ENCODE assay signal across 22 cellular contexts in the genomic region with DNA sequence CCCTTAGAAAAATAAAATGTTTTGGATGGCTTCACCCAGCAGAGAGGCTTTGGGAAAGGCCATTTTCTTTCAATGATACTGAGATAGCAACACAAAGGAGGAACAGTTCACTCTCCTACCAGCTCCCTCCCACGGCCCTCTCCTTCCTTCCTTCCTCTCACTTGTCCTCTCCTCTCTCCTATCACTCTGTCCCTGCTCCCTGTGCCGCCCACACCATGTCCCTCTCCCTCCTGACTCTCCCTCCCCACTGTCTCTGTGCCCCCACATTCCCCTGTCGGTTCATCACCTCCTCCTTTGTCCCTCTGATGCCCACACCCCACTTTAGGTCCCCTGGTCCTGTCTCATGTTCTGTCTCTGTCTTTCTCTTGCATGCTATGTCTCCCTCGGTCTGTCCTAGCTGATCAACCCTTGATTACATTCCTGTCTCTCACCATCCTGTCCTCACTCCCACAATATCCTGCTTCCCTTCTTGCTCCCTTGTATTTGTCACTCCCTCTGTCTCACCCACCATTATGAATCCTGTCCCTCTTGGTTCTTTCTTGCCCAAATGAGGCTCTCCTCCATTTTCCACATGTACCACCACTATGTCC. TPM values are rescaled to one million over a fixed set of nuclear protein-coding genes. Genes with fewer than 3 reads are reported as not detected.
DNase-seq lines count a peak whose midpoint lies in the region; ATAC-seq, FAIRE-seq and TF ChIP-seq lines count a peak whose summit lies in the region.
"Had no signal": no experiment of that assay in that cellular context is flagged by ENCODE, and none has a peak within 500 bp of the region (broad histone marks: within the 10 kb centered on the region; RNA-seq: fewer than 3 reads in every experiment).

No MANE protein-coding gene starts in this region.

- intact Hi-C loops in CD8-positive, alpha-beta T cell (cut with DNase I, micrococcal nuclease) = no loop called here
- intact Hi-C loops in naive thymus-derived CD4-positive, alpha-beta T cell (cut with micrococcal nuclease) = no loop called here

- no peak overlapping the region for H3K4me3 ChIP-seq in CD8-positive, alpha-beta T cell (ENCODE audit: low read depth, low read length)
- no peak overlapping the region for H3K4me3 ChIP-seq in naive thymus-derived CD4-positive, alpha-beta T cell (ENCODE audit: low read length)
- no peak overlapping the region for H3K4me3 ChIP-seq in suprapubic skin
- H3K4me3 ChIP-seq: colonic mucosa, left lung, SJSA1, smooth muscle cell had no signal

- CTCF ChIA-PET in CD8-positive, alpha-beta T cell (lab: Charles Lee) = no interaction called here
- CTCF ChIA-PET in naive thymus-derived CD4-positive, alpha-beta T cell (lab: Charles Lee) = no interaction called here

- no peaks in the 10 kb centered on the region for H3K27me3 Mint-ChIP-seq in CD8-positive, alpha-beta T cell (ENCODE audit: low read depth)
- no peaks in the 10 kb centered on the region for H3K27me3 Mint-ChIP-seq in activated naive CD8-positive, alpha-beta T cell treated with anti-CD3 and anti-CD28 coated beads, Interleukin-2, amount 10 ng/mL, durations not matched to agents 7 days and 5 days
- H3K27me3 Mint-ChIP-seq in naive thymus-derived CD4-positive, alpha-beta T cell = no peaks in the 10 kb centered on the region
- H3K27me3 Mint-ChIP-seq: B cell had no signal

- no peaks in the 10 kb centered on the region for H3K4me1 ChIP-seq in CD8-positive, alpha-beta T cell (ENCODE audit: insufficient read depth, low read length)
- no peaks in the 10 kb centered on the region for H3K4me1 ChIP-seq in naive thymus-derived CD4-positive, alpha-beta T cell (ENCODE audit: control insufficient read depth in 2 of 2, insufficient read depth in 2 of 2, low read length in 2 of 2)
- peaks cover 29% of the 10 kb centered on the region for H3K4me1 ChIP-seq in suprapubic skin
- H3K4me1 ChIP-seq: colonic mucosa, left lung, SJSA1 had no signal

- DNase-seq in CD8-positive, alpha-beta T cell = no peak
- DNase-seq in HTR-8/SVneo (ENCODE audit: insufficient read length, low spot score) = no peak
- no peak for DNase-seq in activated naive CD8-positive, alpha-beta T cell treated with anti-CD3 and anti-CD28 coated beads, Interleukin-2, amount 10 ng/mL, durations not matched to agents 7 days and 5 days
- DNase-seq in naive thymus-derived CD4-positive, alpha-beta T cell = no peak
- DNase-seq in suprapubic skin (ENCODE audit: low spot score in 2 of 2) = no peak
- DNase-seq in LoVo (ENCODE audit: low spot score) = no peak
- DNase-seq: activated CD4-positive, alpha-beta T cell treated with anti-CD3 and anti-CD28 coated beads, Interleukin-2, amount 50 U/mL, for 48 hours; colonic mucosa; DMS 273 treated with DMSO at 0.1 percent for 48 hours; left lung; MV-4-11; NCI-H2107; NCI-H526 treated with DMSO at 0.1 percent for 48 hours; OCI-M1; trophoblast cell had no signal

- TF ChIP-seq EP300 in suprapubic skin (IDR thresholded peaks at IDR 0.05) = no peak

- peak overlapping the region; percentile 74 for H3K27ac Mint-ChIP-seq in CD8-positive, alpha-beta T cell
- peak overlapping the region; percentile 8 for H3K27ac Mint-ChIP-seq in activated naive CD8-positive, alpha-beta T cell treated with anti-CD3 and anti-CD28 coated beads, Interleukin-2, amount 10 ng/mL, durations not matched to agents 7 days and 5 days
- H3K27ac Mint-ChIP-seq in naive thymus-derived CD4-positive, alpha-beta T cell = peak overlapping the region in 7 of 9 donors; percentile 38 to 81 (median 51)
- H3K27ac Mint-ChIP-seq: activated T-helper 2 cell treated with anti-CD3 and anti-CD28 coated beads, Interferon-gamma antibody, Interleukin-2, Interleukin-4, amounts not matched to agents 10 μg/mL and 5 μg/mL and 100 μg/mL, durations not matched to agents 14 hours and 24 hours and 36 hours; B cell had no signal

- H3K4me1 Mint-ChIP-seq in CD8-positive, alpha-beta T cell (ENCODE audit: low read depth) = no peaks in the 10 kb centered on the region
- peaks cover 3% of the 10 kb centered on the region for H3K4me1 Mint-ChIP-seq in activated naive CD8-positive, alpha-beta T cell treated with anti-CD3 and anti-CD28 coated beads, Interleukin-2, amount 10 ng/mL, durations not matched to agents 7 days and 5 days
- peaks cover 0 to 19% (median 0%) of the 10 kb centered on the region in 7 donors for H3K4me1 Mint-ChIP-seq in naive thymus-derived CD4-positive, alpha-beta T cell
- H3K4me1 Mint-ChIP-seq: B cell had no signal

- H3K4me3 Mint-ChIP-seq in CD8-positive, alpha-beta T cell = no peak overlapping the region
- no peak overlapping the region for H3K4me3 Mint-ChIP-seq in activated naive CD8-positive, alpha-beta T cell treated with anti-CD3 and anti-CD28 coated beads, Interleukin-2, amount 10 ng/mL, durations not matched to agents 7 days and 5 days
- no peak overlapping the region for H3K4me3 Mint-ChIP-seq in naive thymus-derived CD4-positive, alpha-beta T cell
- H3K4me3 Mint-ChIP-seq: B cell had no signal

- 82% methylated on average over 4 of the region's 4 CpGs for WGBS in suprapubic skin

- POLR2A ChIA-PET in CD8-positive, alpha-beta T cell (lab: Charles Lee) = interaction anchor here (0.6 to 1.6 kb wide), 2 partner anchors 12 to 30 kb away, joined by 3 to 5 read pairs; partner anchors contain the start of gene ELMO2
- POLR2A ChIA-PET in activated naive CD8-positive, alpha-beta T cell treated with anti-CD3 and anti-CD28 coated beads, Interleukin-2, amount 10 ng/mL, durations not matched to agents 7 days and 5 days (lab: Charles Lee) = no interaction called here
- POLR2A ChIA-PET in naive thymus-derived CD4-positive, alpha-beta T cell (lab: Charles Lee) = interaction anchor here (1.7 to 7.7 kb wide), 2 partner anchors 11 to 23 kb away, joined by 6 to 44 read pairs; no protein-coding TSS in a partner anchor

- H3K9me3 ChIP-seq in CD8-positive, alpha-beta T cell (ENCODE audit: low read length) = no peaks in the 10 kb centered on the region
- H3K9me3 ChIP-seq in naive thymus-derived CD4-positive, alpha-beta T cell (ENCODE audit: control insufficient read depth in 2 of 3, low read length in 3 of 3) = no peaks in the 10 kb centered on the region
- H3K9me3 ChIP-seq in suprapubic skin = no peaks in the 10 kb centered on the region
- H3K9me3 ChIP-seq: colonic mucosa, left lung, SJSA1 had no signal

- H3K9me3 Mint-ChIP-seq in CD8-positive, alpha-beta T cell = no peaks in the 10 kb centered on the region
- no peaks in the 10 kb centered on the region for H3K9me3 Mint-ChIP-seq in activated naive CD8-positive, alpha-beta T cell treated with anti-CD3 and anti-CD28 coated beads, Interleukin-2, amount 10 ng/mL, durations not matched to agents 7 days and 5 days
- no peaks in the 10 kb centered on the region for H3K9me3 Mint-ChIP-seq in naive thymus-derived CD4-positive, alpha-beta T cell
- H3K9me3 Mint-ChIP-seq: activated T-helper 2 cell treated with anti-CD3 and anti-CD28 coated beads, Interferon-gamma antibody, Interleukin-2, Interleukin-4, amounts not matched to agents 10 μg/mL and 5 μg/mL and 100 μg/mL, durations not matched to agents 14 hours and 24 hours and 36 hours had no signal

- TF ChIP-seq CTCF in CD8-positive, alpha-beta T cell (IDR thresholded peaks at IDR 0.05) = no peak
- TF ChIP-seq CTCF in suprapubic skin (IDR thresholded peaks at IDR 0.05) = no peak

- TF ChIP-seq POLR2A in suprapubic skin (IDR thresholded peaks at IDR 0.05) = no peak

- H3K36me3 ChIP-seq in CD8-positive, alpha-beta T cell (ENCODE audit: insufficient read depth, low read length) = peaks cover 55% of the 10 kb centered on the region
- H3K36me3 ChIP-seq in naive thymus-derived CD4-positive, alpha-beta T cell (ENCODE audit: control insufficient read depth in 2 of 3, insufficient read depth in 3 of 3, low read length in 3 of 3) = peaks cover 20 to 90% (median 37%) of the 10 kb centered on the region in 3 experiments
- H3K36me3 ChIP-seq in suprapubic skin = peaks cover 87% of the 10 kb centered on the region

- no peak overlapping the region for H3K27ac ChIP-seq in CD8-positive, alpha-beta T cell (ENCODE audit: low read depth, low read length)
- no peak overlapping the region for H3K27ac ChIP-seq in naive thymus-derived CD4-positive, alpha-beta T cell (ENCODE audit: low read depth, low read length)
- H3K27ac ChIP-seq in suprapubic skin = no peak overlapping the region
- H3K27ac ChIP-seq: colonic mucosa, left lung, SJSA1 had no signal

- no peaks in the 10 kb centered on the region for H3K27me3 ChIP-seq in CD8-positive, alpha-beta T cell (ENCODE audit: insufficient read depth, low read length)
- no peaks in the 10 kb centered on the region for H3K27me3 ChIP-seq in naive thymus-derived CD4-positive, alpha-beta T cell (ENCODE audit: control insufficient read depth in 2 of 2, insufficient read depth in 2 of 2, low read length in 2 of 2)
- no peaks in the 10 kb centered on the region for H3K27me3 ChIP-seq in suprapubic skin
- H3K27me3 ChIP-seq: colonic mucosa, left lung, SJSA1 had no signal

- H3K36me3 Mint-ChIP-seq in CD8-positive, alpha-beta T cell = peaks cover 92% of the 10 kb centered on the region
- H3K36me3 Mint-ChIP-seq in activated naive CD8-positive, alpha-beta T cell treated with anti-CD3 and anti-CD28 coated beads, Interleukin-2, amount 10 ng/mL, durations not matched to agents 7 days and 5 days = peaks cover 26% of the 10 kb centered on the region
- peaks cover 32 to 43% (median 41%) of the 10 kb centered on the region in 5 donors for H3K36me3 Mint-ChIP-seq in naive thymus-derived CD4-positive, alpha-beta T cell

- no peak for ATAC-seq in CD8-positive, alpha-beta T cell
- ATAC-seq in activated naive CD8-positive, alpha-beta T cell treated with anti-CD3 and anti-CD28 coated beads, Interleukin-2, amount 10 ng/mL, durations not matched to agents 7 days and 5 days (ENCODE audit: low read depth) = no peak
- ATAC-seq in naive thymus-derived CD4-positive, alpha-beta T cell = no peak
- ATAC-seq in HG02870 (IDR thresholded peaks at IDR 0.05; ENCODE audit: unreplicated experiment) = no peak
- ATAC-seq: left lung had no signal

- FAIRE-seq in HTR-8/SVneo (lab: Jason Lieb, UNC) = peak; percentile 54
- FAIRE-seq: astrocyte, frontal cortex had no signal

RNA-seq across cellular contexts. Expression of gene ELMO2, which starts 30.1 kb away (rescaled TPM):
- 10 to 100 TPM; 59.2 to 62.8 TPM for total RNA-seq in CD8-positive, alpha-beta T cell
- 10 to 100 TPM; 66.8 to 75.2 TPM for total RNA-seq in activated naive CD8-positive, alpha-beta T cell treated with anti-CD3 and anti-CD28 coated beads, Interleukin-2, amount 10 ng/mL, durations not matched to agents 7 days and 5 days
- total RNA-seq in naive thymus-derived CD4-positive, alpha-beta T cell = 100 to 1,000 TPM in 1 of 5 experiments, 10 to 100 TPM in 4; 50.8 to 104 (median 52.3) TPM
- polyA plus RNA-seq in naive thymus-derived CD4-positive, alpha-beta T cell = 10 to 100 TPM; 35.6 to 67.4 TPM
- total RNA-seq in suprapubic skin = 10 to 100 TPM; 46.7 to 62.4 (median 55.1) TPM

Comparison
In these comparisons a context has a peak if more than half of its experiments do, and no peak if none do; other contexts are left out.
1. H3K27ac Mint-ChIP-seq: peak in every context shown above with its lines; median percentile 74 in CD8-positive, alpha-beta T cell; 51 in naive thymus-derived CD4-positive, alpha-beta T cell; 8 in activated naive CD8-positive, alpha-beta T cell treated with anti-CD3 and anti-CD28 coated beads, Interleukin-2, amount 10 ng/mL, durations not matched to agents 7 days and 5 days.